9 cellular contexts compared by ENCODE assay signal in the genomic region with DNA sequence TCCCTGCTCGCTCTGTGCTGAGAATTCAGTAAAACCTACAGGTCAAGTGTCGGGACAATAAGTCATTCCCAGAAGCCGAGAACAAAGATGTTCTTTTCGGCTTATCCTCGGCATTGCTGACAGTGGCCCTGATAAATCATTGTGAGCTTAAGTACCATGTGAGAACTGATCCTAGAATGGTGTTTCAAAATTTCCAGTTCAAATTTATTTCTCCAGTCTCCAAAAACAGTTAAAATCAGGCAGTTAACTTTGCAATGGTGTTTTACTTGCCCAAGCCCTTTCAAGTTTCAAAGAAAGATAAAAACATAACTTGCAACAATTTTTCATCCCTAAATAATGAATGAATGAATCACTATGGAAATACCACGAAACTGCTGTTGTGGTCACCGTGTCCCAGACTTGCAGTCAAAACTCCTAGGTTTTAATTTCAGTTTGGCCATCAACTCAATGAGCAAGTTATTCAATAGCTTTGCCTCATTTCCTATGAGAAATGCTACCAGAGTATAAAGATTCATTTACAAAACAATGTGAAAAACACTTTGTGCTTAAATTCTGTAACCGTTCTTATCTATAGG. TPM values are rescaled to one million over a fixed set of nuclear protein-coding genes. Genes with fewer than 3 reads are reported as not detected.
DNase-seq lines count a peak whose midpoint lies in the region; ATAC-seq and TF ChIP-seq lines count a peak whose summit lies in the region.
"Had no signal": no experiment of that assay in that cellular context is flagged by ENCODE, and none has a peak within 500 bp of the region (broad histone marks: within the 10 kb centered on the region; RNA-seq: fewer than 3 reads in every experiment).

No MANE protein-coding gene starts in this region.

- POLR2A ChIA-PET in MCF 10A (lab: Yijun Ruan, JAX): interaction anchor here (0.6 to 0.9 kb wide), 2 partner anchors 14 to 51 kb away, joined by 3 read pairs; no protein-coding TSS in a partner anchor

- H3K27me3 ChIP-seq in DND-41 (ENCODE audit: insufficient read depth, low read length, poor library complexity) (no peaks in the 10 kb centered on the region), SU-DHL-6 (ENCODE audit: low read length) (no peaks in the 10 kb centered on the region), hepatocyte (no peaks in the 10 kb centered on the region)
- H3K27me3 ChIP-seq: Peyer's patch had no signal

- WGBS in hepatocyte (ENCODE audit: low lambda C conversion rate, missing lambda C conversion rate): 76% methylated on average over 8 of the region's 8 CpGs

- H3K4me2 ChIP-seq in DND-41 (ENCODE audit: insufficient read depth, low read length): peak overlapping the region; percentile 88; the same call in 1 of the 2 replicates
- peak overlapping the region; percentile 97 for H3K4me2 ChIP-seq in SU-DHL-6 (ENCODE audit: low read depth, low read length, poor library complexity, severe bottlenecking)
- H3K4me2 ChIP-seq in hepatocyte: peak overlapping the region; percentile 92

- H3K9me3 ChIP-seq in DND-41 (ENCODE audit: insufficient read depth, low read length, severe bottlenecking) (no peaks in the 10 kb centered on the region), SU-DHL-6 (ENCODE audit: insufficient read depth, low read length) (no peaks in the 10 kb centered on the region), hepatocyte (ENCODE audit: low read depth) (no peaks in the 10 kb centered on the region)
- H3K9me3 ChIP-seq: Peyer's patch, prostate gland had no signal

- no peak overlapping the region for H2AFZ ChIP-seq in DND-41 (ENCODE audit: low read depth, low read length)
- no peak overlapping the region for H2AFZ ChIP-seq in SU-DHL-6 (ENCODE audit: low read depth, low read length, severe bottlenecking)
- H2AFZ ChIP-seq in hepatocyte: no peak overlapping the region

- TF ChIP-seq CTCF in DND-41 (IDR thresholded peaks at IDR 0.05; ENCODE audit: borderline replicate concordance, extremely low read depth, low read length, poor library complexity, severe bottlenecking): no peak
- TF ChIP-seq CTCF in SU-DHL-6 (IDR thresholded peaks at IDR 0.05; ENCODE audit: insufficient read depth, low read length, poor library complexity, severe bottlenecking): no peak
- no peak for TF ChIP-seq CTCF in hepatocyte (IDR thresholded peaks at IDR 0.05; ENCODE audit: poor library complexity)
- no peak for TF ChIP-seq CTCF in MCF 10A (IDR thresholded peaks at IDR 0.05; ENCODE audit: unreplicated experiment)

- peak overlapping the region in 1 of 2 experiments; percentile 6; a peak in 1 of 4 replicates for H3K4me3 ChIP-seq in DND-41 (ENCODE audit: low read depth in 1 of 2, low read length in 2 of 2)
- H3K4me3 ChIP-seq in SU-DHL-6 (ENCODE audit: insufficient read depth, low read length, poor library complexity, severe bottlenecking): no peak overlapping the region
- no peak overlapping the region for H3K4me3 ChIP-seq in hepatocyte
- H3K4me3 ChIP-seq: prostate gland had no signal

- H3K27ac ChIP-seq in DND-41 (ENCODE audit: low read length): no peak overlapping the region
- H3K27ac ChIP-seq in SU-DHL-6 (ENCODE audit: low read depth, low read length): no peak overlapping the region
- no peak overlapping the region for H3K27ac ChIP-seq in hepatocyte
- H3K27ac ChIP-seq: Peyer's patch, prostate gland had no signal

- intact Hi-C loops in MCF 10A (cut with micrococcal nuclease): no loop called here

- CTCF ChIA-PET in MCF 10A (lab: Yijun Ruan, JAX): interaction anchor here (0.7 to 1.2 kb wide), 3 partner anchors 149 to 194 kb away, joined by 3 to 4 read pairs (median 3); no protein-coding TSS in a partner anchor

- DNase-seq in DND-41: no peak
- no peak for DNase-seq in hepatocyte (ENCODE audit: low spot score)
- DNase-seq in central memory CD4-positive, alpha-beta T cell: no peak
- DNase-seq in MCF 10A (ENCODE audit: unreplicated experiment): no peak
- DNase-seq: NCI-H2081, Peyer's patch had no signal

- no TSS peak for BruUV-seq in MCF 10A (replicated peaks; lab: Mats Ljungman, UMichigan)

- H4K20me1 ChIP-seq in DND-41 (ENCODE audit: insufficient read depth, low read length) (peaks cover 60% of the 10 kb centered on the region), SU-DHL-6 (ENCODE audit: low read depth, low read length) (peaks cover 24% of the 10 kb centered on the region), hepatocyte (ENCODE audit: insufficient read depth, poor library complexity, severe bottlenecking) (peaks cover 20% of the 10 kb centered on the region)

- ATAC-seq in DND-41 (ENCODE audit: insufficient read depth, low read depth): no peak
- ATAC-seq in GM18907 (IDR thresholded peaks at IDR 0.05; ENCODE audit: unreplicated experiment): no peak

- H3K27ac Mint-ChIP-seq in MCF 10A (ENCODE audit: low read depth, unreplicated experiment): no peak overlapping the region

- H3K9me3 Mint-ChIP-seq in MCF 10A (ENCODE audit: unreplicated experiment): no peaks in the 10 kb centered on the region

- peaks cover 88% of the 10 kb centered on the region for H3K79me2 ChIP-seq in DND-41 (ENCODE audit: insufficient read depth, low read length)
- peaks cover 70% of the 10 kb centered on the region for H3K79me2 ChIP-seq in SU-DHL-6 (ENCODE audit: insufficient read depth, low read length)
- H3K79me2 ChIP-seq in hepatocyte: peaks cover 66% of the 10 kb centered on the region

- H3F3A ChIP-seq in SU-DHL-6 (ENCODE audit: insufficient read depth): peaks cover 29% of the 10 kb centered on the region

- no peak overlapping the region for H3K9ac ChIP-seq in DND-41 (ENCODE audit: low read depth, low read length)
- H3K9ac ChIP-seq in SU-DHL-6 (ENCODE audit: low read length): no peak overlapping the region

- peaks cover 85% of the 10 kb centered on the region for H3K36me3 ChIP-seq in DND-41 (ENCODE audit: insufficient read depth, low read length)
- peaks cover 52% of the 10 kb centered on the region for H3K36me3 ChIP-seq in SU-DHL-6 (ENCODE audit: low read length)
- peaks cover 3% of the 10 kb centered on the region for H3K36me3 ChIP-seq in hepatocyte (replicated peaks; ENCODE audit: insufficient read depth, low read depth)
- H3K36me3 ChIP-seq: prostate gland had no signal

- peaks cover 87% of the 10 kb centered on the region for H3K36me3 Mint-ChIP-seq in MCF 10A (ENCODE audit: insufficient read depth, unreplicated experiment)

- H3K4me1 Mint-ChIP-seq in MCF 10A (ENCODE audit: insufficient read depth, unreplicated experiment): peaks cover 41% of the 10 kb centered on the region

- no peaks in the 10 kb centered on the region for H3K27me3 Mint-ChIP-seq in MCF 10A (ENCODE audit: insufficient read depth, unreplicated experiment)

- peaks cover 51% of the 10 kb centered on the region for H3K4me1 ChIP-seq in DND-41 (ENCODE audit: insufficient read depth, low read length)
- H3K4me1 ChIP-seq in hepatocyte (ENCODE audit: insufficient read depth): peaks cover 22% of the 10 kb centered on the region

- no peak overlapping the region for H3K4me3 Mint-ChIP-seq in MCF 10A (ENCODE audit: unreplicated experiment)

- H3K9me2 ChIP-seq in SU-DHL-6 (replicated peaks; ENCODE audit: insufficient read depth, low read length) (no peaks in the 10 kb centered on the region), hepatocyte (replicated peaks; ENCODE audit: insufficient read depth) (no peaks in the 10 kb centered on the region)

RNA-seq across cellular contexts. Expression of a gene that starts 4.3 kb away (rescaled TPM):
- 32.2 and 32.9 TPM in 2 replicates for total RNA-seq in hepatocyte
- polyA plus RNA-seq in hepatocyte: 217 and 227 TPM in 2 replicates
- 65.2 and 69.7 TPM in 2 replicates for total RNA-seq in MCF 10A (2022)

RNA-seq across cellular contexts. Expression of a gene that starts 8.6 kb away (rescaled TPM):
- 0.04 and 0.10 TPM in 2 replicates for total RNA-seq in hepatocyte
- 0.05 TPM in 1 of 2 replicates, not detected in the other for polyA plus RNA-seq in hepatocyte
- total RNA-seq in MCF 10A (2022): not detected in 2 replicates
- total RNA-seq: Peyer's patch, prostate gland had no signal

RNA-seq across cellular contexts. Expression of a gene that starts 14.8 kb away (rescaled TPM):
- total RNA-seq in hepatocyte (70.3 and 75.7 TPM in 2 replicates), MCF 10A (2022) (180 and 197 TPM in 2 replicates)
- polyA plus RNA-seq in hepatocyte: 33.0 and 38.2 TPM in 2 replicates

RNA-seq across cellular contexts. Expression of a gene that starts 20.8 kb away (rescaled TPM):
- total RNA-seq in hepatocyte: 123 and 161 TPM in 2 replicates
- polyA plus RNA-seq in hepatocyte: 5.0 and 7.1 TPM in 2 replicates
- total RNA-seq in MCF 10A (2022): 96.6 and 103 TPM in 2 replicates

RNA-seq across cellular contexts. Expression of a gene that starts 46.8 kb away (rescaled TPM):
- 41.7 and 48.3 TPM in 2 replicates for total RNA-seq in hepatocyte
- 64.0 and 77.7 TPM in 2 replicates for polyA plus RNA-seq in hepatocyte
- total RNA-seq in MCF 10A (2022): 59.6 and 79.8 TPM in 2 replicates
